8 cellular contexts compared by ENCODE assay signal in genomic region chr3:64023187-64023860, GRCh38. TPM values are rescaled to one million over a fixed set of nuclear protein-coding genes. Genes with fewer than 3 reads are reported as not detected.
DNase-seq lines count a peak whose midpoint lies in the region; ATAC-seq, FAIRE-seq and TF ChIP-seq lines count a peak whose summit lies in the region.

Gene PSMD6 (minus strand): TSS chr3:64023494. CDS start chr3:64023419, 75 bp downstream.

- H3K4me2 ChIP-seq in GM23248 (ENCODE audit: unreplicated experiment) = peak within 1 kb of the TSS; percentile 92
- peak within 1 kb of the TSS; percentile 97 for H3K4me2 ChIP-seq in neural progenitor cell

- H3K27ac ChIP-seq in GM23248 (peak within 1 kb of the TSS; percentile 70), foreskin keratinocyte (peak within 1 kb of the TSS; percentile 86), neural progenitor cell (peak within 1 kb of the TSS; percentile 32), subcutaneous abdominal adipose tissue (ENCODE audit: low read depth, low read length) (peak within 1 kb of the TSS; percentile 80)

- TF ChIP-seq CTCF in foreskin keratinocyte (conservative IDR thresholded peaks at IDR 0.05) = peak; percentile 100
- TF ChIP-seq CTCF in neural progenitor cell (IDR thresholded peaks at IDR 0.05) = peak; percentile 99

- peak; percentile 93 for ATAC-seq in foreskin keratinocyte

- H4K20me1 ChIP-seq in GM23248 (ENCODE audit: insufficient read depth) = no peaks in the 10 kb centered on the region
- H4K20me1 ChIP-seq in neural progenitor cell (ENCODE audit: low read depth) = peaks cover 13% of the 10 kb centered on the region

- H3K27me3 ChIP-seq in GM23248 (replicated peaks; ENCODE audit: insufficient read depth) = no peaks in the 10 kb centered on the region
- no peaks in the 10 kb centered on the region for H3K27me3 ChIP-seq in foreskin keratinocyte
- H3K27me3 ChIP-seq in neural progenitor cell = no peaks in the 10 kb centered on the region
- H3K27me3 ChIP-seq in subcutaneous abdominal adipose tissue (ENCODE audit: control insufficient read depth in 5 of 5, insufficient read depth in 4 of 5, low read length in 5 of 5) = peaks cover 0 to 2% (median 0%) of the 10 kb centered on the region in 5 donors

- no peaks in the 10 kb centered on the region for H3K9me2 ChIP-seq in GM23248 (ENCODE audit: insufficient read depth)

- H3K9me3 Mint-ChIP-seq in neural progenitor cell = no peaks in the 10 kb centered on the region

- H2AFZ ChIP-seq in GM23248 = peak within 1 kb of the TSS; percentile 88
- peak within 1 kb of the TSS; percentile 74 for H2AFZ ChIP-seq in neural progenitor cell (replicated peaks)

- no peaks in the 10 kb centered on the region for H3K27me3 Mint-ChIP-seq in neural progenitor cell (ENCODE audit: insufficient read depth, low read depth)

- peak within 1 kb of the TSS; percentile 91 for H3K4me3 Mint-ChIP-seq in neural progenitor cell

- DNase-seq in GM23248 (peak; percentile 93), Kasumi-1 (lab: John Stamatoyannopoulos, UW) (peak; percentile 76 to 83), SIG-M5 (lab: John Stamatoyannopoulos, UW) (peak; percentile 37), activated gamma-delta T cell treated with Interleukin-2 at 50 U/mL for 16 hours (peak; percentile 92), foreskin keratinocyte (peak; percentile 60 to 75), neural progenitor cell (ENCODE audit: low spot score) (peak; percentile 93)

- H3F3A ChIP-seq in GM23248 (ENCODE audit: insufficient read depth) (peaks cover 16% of the 10 kb centered on the region), neural progenitor cell (ENCODE audit: low read depth) (peaks cover 11% of the 10 kb centered on the region)

- WGBS in GM23248 (ENCODE audit: low coverage in 1 of 2, low lambda C conversion rate in 2 of 2, missing lambda C conversion rate in 2 of 2), 2 experiments = 1% methylated on average over 55 to 56 of the region's 59 CpGs

- peaks cover 3% of the 10 kb centered on the region for H3K36me3 Mint-ChIP-seq in neural progenitor cell

- no peaks in the 10 kb centered on the region for H3K9me3 ChIP-seq in GM23248 (ENCODE audit: low read depth)
- no peaks in the 10 kb centered on the region for H3K9me3 ChIP-seq in neural progenitor cell (ENCODE audit: low read depth)
- no peaks in the 10 kb centered on the region for H3K9me3 ChIP-seq in subcutaneous abdominal adipose tissue (ENCODE audit: control insufficient read depth in 5 of 5, low read length in 5 of 5)

- peak; percentile 52 for FAIRE-seq in G401.6 (lab: Jason Lieb, UNC)

- peaks cover 54% of the 10 kb centered on the region for H3K79me2 ChIP-seq in GM23248 (ENCODE audit: insufficient read depth)
- peaks cover 31% of the 10 kb centered on the region for H3K79me2 ChIP-seq in neural progenitor cell (ENCODE audit: low read depth)

- peak within 1 kb of the TSS; percentile 98 for H3K9ac ChIP-seq in GM23248
- peak within 1 kb of the TSS; percentile 95 for H3K9ac ChIP-seq in neural progenitor cell
- peak within 1 kb of the TSS; percentile 94 to 100 (median 99) for H3K9ac ChIP-seq in subcutaneous abdominal adipose tissue (ENCODE audit: low read length in 5 of 5)

- peaks cover 22% of the 10 kb centered on the region for H3K4me1 Mint-ChIP-seq in neural progenitor cell

- H3K4me3 ChIP-seq in GM23248 (peak within 1 kb of the TSS; percentile 98), neural progenitor cell (peak within 1 kb of the TSS; percentile 91), subcutaneous abdominal adipose tissue (ENCODE audit: low read depth in 1 of 5, low read length in 5 of 5) (peak within 1 kb of the TSS; percentile 94 to 99 (median 98))

- no peak within 1 kb of the TSS for H3K27ac Mint-ChIP-seq in neural progenitor cell

- in situ Hi-C loops in GM23248 (cut with MboI) = no loop called here

- H3K4me1 ChIP-seq in GM23248 (ENCODE audit: insufficient read depth) (peaks cover 26% of the 10 kb centered on the region), foreskin keratinocyte (no peaks in the 10 kb centered on the region), neural progenitor cell (peaks cover 14% of the 10 kb centered on the region), subcutaneous abdominal adipose tissue (ENCODE audit: control insufficient read depth in 5 of 5, insufficient read depth in 5 of 5, low read length in 5 of 5) (peaks cover 5 to 31% (median 22%) of the 10 kb centered on the region in 5 donors)

- H3K36me3 ChIP-seq in GM23248 (ENCODE audit: low read depth) (peaks cover 15% of the 10 kb centered on the region), neural progenitor cell (peaks cover 9% of the 10 kb centered on the region), subcutaneous abdominal adipose tissue (ENCODE audit: control insufficient read depth in 5 of 5, insufficient read depth in 5 of 5, low read length in 5 of 5) (peaks cover 8 to 22% (median 14%) of the 10 kb centered on the region in 5 donors)

RNA-seq across cellular contexts. Expression of gene PSMD6, which starts in this region (rescaled TPM):
- 78.2 and 79.5 TPM in 2 replicates for total RNA-seq in GM23248 (2014; rRNA removed; shearing (Covaris generic))
- polyA plus RNA-seq in GM23248 (2016; fragmentation: Nextera tagmentation; extraction: Ambion mirVana) (126 and 130 TPM in 2 replicates), foreskin keratinocyte (104 and 132 TPM in 2 replicates)
- total RNA-seq in foreskin keratinocyte (119 and 139 TPM in 2 replicates), neural progenitor cell (ENCODE audit: low replicate concordance) (103 and 141 TPM in 2 replicates)

Comparison
In these comparisons a context has a peak if more than half of its experiments do, and no peak if none do; other contexts are left out.
1. Peak in every context shown above with its lines: DNase-seq, ATAC-seq, H3K4me3 ChIP-seq and H3K27ac ChIP-seq.
2. DNase-seq: peak in every context shown above with its lines; median percentile 93 in GM23248; 93 in neural progenitor cell; 92 in activated gamma-delta T cell treated with Interleukin-2 at 50 U/mL for 16 hours; 80 in Kasumi-1; 68 in foreskin keratinocyte; 37 in SIG-M5.
3. H3K27ac ChIP-seq: peak in every context shown above with its lines; median percentile 86 in foreskin keratinocyte; 80 in subcutaneous abdominal adipose tissue; 70 in GM23248; 32 in neural progenitor cell.